9 cellular contexts compared by ENCODE assay signal in the genomic region with DNA sequence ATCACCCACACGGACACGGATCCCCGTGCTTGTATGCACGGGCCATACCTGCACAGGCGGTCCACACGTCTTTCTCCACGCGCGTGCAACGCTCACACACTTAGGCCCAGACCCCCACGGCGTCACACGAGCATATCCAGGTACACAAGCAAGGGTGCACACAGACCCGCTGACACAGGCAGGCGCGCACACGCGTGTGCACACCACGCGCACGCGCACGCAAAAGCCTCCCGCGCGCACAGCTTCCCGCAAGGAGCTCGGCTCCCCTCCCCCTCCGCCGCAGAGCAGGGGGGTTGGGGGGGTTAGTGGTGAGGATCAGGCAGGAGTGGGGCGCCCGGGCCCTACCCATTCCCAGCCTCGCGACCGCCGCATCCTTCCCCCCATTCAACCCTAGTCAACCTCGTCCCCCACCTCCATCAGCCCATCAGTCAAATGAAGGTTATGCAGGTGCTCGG. TPM values are rescaled to one million over a fixed set of nuclear protein-coding genes. Genes with fewer than 3 reads are reported as not detected.
DNase-seq lines count a peak whose midpoint lies in the region; ATAC-seq and TF ChIP-seq lines count a peak whose summit lies in the region.
"Had no signal": no experiment of that assay in that cellular context is flagged by ENCODE, and none has a peak within 500 bp of the region (broad histone marks: within the 10 kb centered on the region; RNA-seq: fewer than 3 reads in every experiment).

No MANE protein-coding gene starts in this region.

- peaks cover 4% of the 10 kb centered on the region for H3K36me3 ChIP-seq in NT2/D1 (ENCODE audit: insufficient read depth, insufficient read length, low read length)
- peaks cover 0 to 7% (median 1%) of the 10 kb centered on the region in 4 donors for H3K36me3 ChIP-seq in right lobe of liver

- H3K4me3 ChIP-seq in NT2/D1 (ENCODE audit: insufficient read length, low read depth) (peak overlapping the region; percentile 91), cardiac fibroblast (replicated peaks in 1 of 2; ENCODE audit: low read depth in 2 of 2, low read length in 2 of 2) (peak overlapping the region; percentile 85 to 87), right lobe of liver (peak overlapping the region; percentile 58 to 75 (median 71))

- peak overlapping the region; percentile 86 for H3K27ac Mint-ChIP-seq in activated T-cell treated with anti-CD3 and anti-CD28 coated beads, Interleukin-2, amount 50 U/mL, for 24 hours

- TF ChIP-seq CTCF in cardiac fibroblast (IDR thresholded peaks at IDR 0.05; ENCODE audit: low read depth, low read length) (no peak), right lobe of liver (IDR thresholded peaks at IDR 0.05) (no peak)

- H3K36me3 Mint-ChIP-seq in activated T-cell treated with anti-CD3 and anti-CD28 coated beads, Interleukin-2, amount 50 U/mL, for 24 hours (ENCODE audit: low read depth) = peaks cover 40% of the 10 kb centered on the region

- H3K9me3 Mint-ChIP-seq in activated T-cell treated with anti-CD3 and anti-CD28 coated beads, Interleukin-2, amount 50 U/mL, for 24 hours = no peaks in the 10 kb centered on the region

- 0% methylated on average over 13 of the region's 38 CpGs for WGBS in right lobe of liver (ENCODE audit: insufficient coverage, low coverage, low lambda C conversion rate, missing lambda C conversion rate)

- H3K27me3 ChIP-seq in NT2/D1 (ENCODE audit: insufficient read depth, insufficient read length) (peaks cover 9% of the 10 kb centered on the region), right lobe of liver (no peaks in the 10 kb centered on the region)

- no peaks in the 10 kb centered on the region for H3K9me3 ChIP-seq in NT2/D1 (ENCODE audit: insufficient read depth, low read length)
- no peaks in the 10 kb centered on the region for H3K9me3 ChIP-seq in right lobe of liver

- intact Hi-C loops in right lobe of liver (cut with DNase I) = no loop called here

- H3K4me3 Mint-ChIP-seq in activated T-cell treated with anti-CD3 and anti-CD28 coated beads, Interleukin-2, amount 50 U/mL, for 24 hours = peak overlapping the region; percentile 91

- ATAC-seq in right lobe of liver = peak in 3 of 4 donors; percentile 0 to 4 (median 1)
- no peak for ATAC-seq in stimulated activated naive CD8-positive, alpha-beta T cell treated with anti-CD3 and anti-CD28 coated beads, Interleukin-15, Interleukin-2, amounts not matched to agents 100 U/mL and 50 U/mL, for 24 hours
- no peak for ATAC-seq in HG03159 (IDR thresholded peaks at IDR 0.05; ENCODE audit: unreplicated experiment)

- TF ChIP-seq POLR2A in right lobe of liver (IDR thresholded peaks at IDR 0.05) = no peak

- H3K27ac ChIP-seq in right lobe of liver = peak overlapping the region in 2 of 3 donors; percentile 27 to 64
- H3K27ac ChIP-seq: epithelial cell of prostate had no signal

- H3K9ac ChIP-seq in NT2/D1 (ENCODE audit: insufficient read length, low read depth) = peak overlapping the region; percentile 83

- no peak for DNase-seq in activated T-cell treated with anti-CD3 and anti-CD28 coated beads, Interleukin-2, amount 50 U/mL, for 24 hours
- DNase-seq in activated T-cell treated with anti-CD3 and anti-CD28 coated beads, Interleukin-2, amount 50 U/mL, for 48 hours = no peak
- no peak for DNase-seq in NT2/D1 (ENCODE audit: low read depth, low spot score)
- DNase-seq in cardiac fibroblast (ENCODE audit: low read depth in 2 of 2) = peak in 1 of 2 donors; percentile 20
- peak in 2 of 3 donors; percentile 68 to 77 for DNase-seq in right lobe of liver
- peak; percentile 55 for DNase-seq in stimulated activated naive CD8-positive, alpha-beta T cell treated with anti-CD3 and anti-CD28 coated beads, Interleukin-15, Interleukin-2, amounts not matched to agents 100 U/mL and 50 U/mL, for 24 hours
- DNase-seq in occipital lobe (lab: John Stamatoyannopoulos, UW) = no peak

- H3K4me1 Mint-ChIP-seq in activated T-cell treated with anti-CD3 and anti-CD28 coated beads, Interleukin-2, amount 50 U/mL, for 24 hours (ENCODE audit: low read depth) = peaks cover 30% of the 10 kb centered on the region

- peaks cover 3% of the 10 kb centered on the region for H3K27me3 Mint-ChIP-seq in activated T-cell treated with anti-CD3 and anti-CD28 coated beads, Interleukin-2, amount 50 U/mL, for 24 hours

- peaks cover 10% of the 10 kb centered on the region for H3K4me1 ChIP-seq in NT2/D1 (ENCODE audit: insufficient read depth, insufficient read length)
- H3K4me1 ChIP-seq in right lobe of liver = peaks cover 0 to 8% (median 0%) of the 10 kb centered on the region in 4 donors

RNA-seq across cellular contexts. Expression of gene RAB3A, which starts 0.4 kb away (rescaled TPM):
- total RNA-seq in right lobe of liver = 1 to 10 TPM in 3 of 6 experiments, under 1 TPM in 3; 0.81 to 2.6 (median 1.4) TPM
- 50.4 TPM for total RNA-seq in occipital lobe

RNA-seq across cellular contexts. Expression of gene MPV17L2, which starts 10.4 kb away (rescaled TPM):
- total RNA-seq in right lobe of liver (10 to 100 TPM in 2 of 6 experiments, 1 to 10 TPM in 4; 6.5 to 26.4 (median 7.5) TPM), occipital lobe (7.8 TPM)

RNA-seq across cellular contexts. Expression of gene PDE4C, which starts 22.8 kb away (rescaled TPM):
- 1 to 10 TPM in 1 of 6 experiments, under 1 TPM in 5; 0.25 to 1.1 (median 0.57) TPM for total RNA-seq in right lobe of liver
- total RNA-seq in occipital lobe = 0.47 TPM

RNA-seq across cellular contexts. Expression of gene IFI30, which starts 29.8 kb away (rescaled TPM):
- total RNA-seq in right lobe of liver = 100 to 1,000 TPM in 3 of 6 experiments, 10 to 100 TPM in 3; 54.0 to 205 (median 91.8) TPM
- total RNA-seq in occipital lobe = 0.62 TPM

RNA-seq across cellular contexts. Expression of gene PIK3R2, which starts 50.5 kb away (rescaled TPM):
- total RNA-seq in right lobe of liver = 10 to 100 TPM; 11.1 to 21.4 (median 14.6) TPM
- 43.5 TPM for total RNA-seq in occipital lobe

Comparison
In these comparisons a context has a peak if more than half of its experiments do, and no peak if none do; other contexts are left out.
1. DNase-seq: peak in right lobe of liver (2 of 3) and stimulated activated naive CD8-positive, alpha-beta T cell treated with anti-CD3 and anti-CD28 coated beads, Interleukin-15, Interleukin-2, amounts not matched to agents 100 U/mL and 50 U/mL, for 24 hours (single experiment); none in activated T-cell treated with anti-CD3 and anti-CD28 coated beads, Interleukin-2, amount 50 U/mL, for 24 hours (single experiment), activated T-cell treated with anti-CD3 and anti-CD28 coated beads, Interleukin-2, amount 50 U/mL, for 48 hours (0 of 2), NT2/D1 (single experiment) and occipital lobe (single experiment).
2. ATAC-seq: peak in right lobe of liver (3 of 4); none in stimulated activated naive CD8-positive, alpha-beta T cell treated with anti-CD3 and anti-CD28 coated beads, Interleukin-15, Interleukin-2, amounts not matched to agents 100 U/mL and 50 U/mL, for 24 hours (single experiment) and HG03159 (single experiment).
3. RNA of gene RAB3A, which starts 0.4 kb away (total RNA-seq): 50.4 TPM in occipital lobe (single experiment); 0.81 to 2.6 TPM in right lobe of liver; every median in the first group is over 10 times any median in the second.
4. Peak in every context shown above with its lines, with median percentiles within 50 percentile points of each other: H3K4me3 ChIP-seq.